Comparison of ENCODE assay signal across 17 cellular contexts in genomic region chr13:36325912-36326311, GRCh38. TPM values are rescaled to one million over a fixed set of nuclear protein-coding genes. Genes with fewer than 3 reads are reported as not detected.
DNase-seq lines count a peak whose midpoint lies in the region; ATAC-seq and TF ChIP-seq lines count a peak whose summit lies in the region.
"Had no signal": no experiment of that assay in that cellular context is flagged by ENCODE, and none has a peak within 500 bp of the region (broad histone marks: within the 10 kb centered on the region; RNA-seq: fewer than 3 reads in every experiment).

No MANE protein-coding gene starts in this region.

- H2AK5ac ChIP-seq in H9 (ENCODE audit: insufficient read length, low read length) (no peak overlapping the region), mesendoderm (ENCODE audit: low read length) (no peak overlapping the region)

- H3K23me2 ChIP-seq in H9 (ENCODE audit: insufficient read length, low read depth, low read length, poor library complexity, severe bottlenecking): no peaks in the 10 kb centered on the region

- H3K4me1 ChIP-seq in GM23338 (ENCODE audit: insufficient read depth): peaks cover 51% of the 10 kb centered on the region
- peaks cover 17% of the 10 kb centered on the region for H3K4me1 ChIP-seq in H9 (ENCODE audit: insufficient read depth, low read length)
- no peaks in the 10 kb centered on the region for H3K4me1 ChIP-seq in Karpas-422 (ENCODE audit: low read length)
- peaks cover 17% of the 10 kb centered on the region for H3K4me1 ChIP-seq in mesendoderm (ENCODE audit: control insufficient read depth, low read depth, low read length)
- H3K4me1 ChIP-seq: BE2C had no signal

- no peak overlapping the region for H2BK20ac ChIP-seq in H9 (ENCODE audit: low read depth, low read length, poor library complexity, severe bottlenecking)

- H2BK120ac ChIP-seq in H9 (ENCODE audit: low read depth, low read length, poor library complexity, severe bottlenecking): no peak overlapping the region
- H2BK120ac ChIP-seq in mesendoderm (ENCODE audit: low read depth, low read length): peak overlapping the region; percentile 61

- H3K9me3 Mint-ChIP-seq in GM23338: no peaks in the 10 kb centered on the region
- H3K9me3 Mint-ChIP-seq in H9: no peaks in the 10 kb centered on the region; a peak in 1 of 5 replicates
- no peaks in the 10 kb centered on the region for H3K9me3 Mint-ChIP-seq in activated CD8-positive, alpha-beta memory T cell treated with anti-CD3 and anti-CD28 coated beads, Interleukin-2, amount 10 ng/mL, durations not matched to agents 7 days and 5 days (ENCODE audit: low read depth)
- H3K9me3 Mint-ChIP-seq: CD4-positive, CD25-positive, alpha-beta regulatory T cell; IgD-negative memory B cell had no signal

- CTCF ChIA-PET in activated CD8-positive, alpha-beta memory T cell treated with anti-CD3 and anti-CD28 coated beads, Interleukin-2, amount 10 ng/mL, durations not matched to agents 7 days and 5 days (lab: Charles Lee): no interaction called here
- CTCF ChIA-PET in RWPE1 (lab: Yijun Ruan, JAX): no interaction called here

- POLR2A ChIA-PET in RWPE1 (lab: Yijun Ruan, JAX; ENCODE audit: low non-redundant PET): no interaction called here

- H4K8ac ChIP-seq in H9 (replicated peaks; ENCODE audit: insufficient read length, low read depth, low read length) (no peak overlapping the region), mesendoderm (ENCODE audit: low read depth, low read length) (no peak overlapping the region)

- H3K36me3 Mint-ChIP-seq in GM23338 (ENCODE audit: low read depth) (peaks cover 54% of the 10 kb centered on the region), H9 (ENCODE audit: insufficient read depth in 1 of 3, low read depth in 3 of 3) (peaks cover 14 to 67% (median 17%) of the 10 kb centered on the region in 3 experiments)
- peaks cover 3% of the 10 kb centered on the region for H3K36me3 Mint-ChIP-seq in activated CD8-positive, alpha-beta memory T cell treated with anti-CD3 and anti-CD28 coated beads, Interleukin-2, amount 10 ng/mL, durations not matched to agents 7 days and 5 days

- no peaks in the 10 kb centered on the region for H3K27me3 ChIP-seq in GM23338 (ENCODE audit: insufficient read depth)
- H3K27me3 ChIP-seq in H9 (ENCODE audit: insufficient read depth, low read length): no peaks in the 10 kb centered on the region
- no peaks in the 10 kb centered on the region for H3K27me3 ChIP-seq in Karpas-422 (ENCODE audit: low read length)
- H3K27me3 ChIP-seq in mesendoderm (ENCODE audit: insufficient read depth, low read length, poor library complexity): no peaks in the 10 kb centered on the region
- H3K27me3 ChIP-seq: BE2C had no signal

- H4K5ac ChIP-seq in H9 (ENCODE audit: insufficient read length, low read depth, low read length) (no peak overlapping the region), mesendoderm (ENCODE audit: low read length) (no peak overlapping the region)

- H3K23ac ChIP-seq in H9 (ENCODE audit: insufficient read length, low read depth, low read length): no peak overlapping the region
- no peak overlapping the region for H3K23ac ChIP-seq in mesendoderm (ENCODE audit: low read length)

- H4K20me1 ChIP-seq in GM23338 (replicated peaks; ENCODE audit: insufficient read depth) (no peaks in the 10 kb centered on the region), H9 (ENCODE audit: control insufficient read depth, insufficient read depth, insufficient read length) (no peaks in the 10 kb centered on the region), Karpas-422 (ENCODE audit: insufficient read depth, low read depth, low read length) (no peaks in the 10 kb centered on the region)

- DNase-seq in GM23338 (ENCODE audit: low spot score) (no peak), H9 (peak; percentile 41), Karpas-422 (peak; percentile 23), mesendoderm (peak; percentile 67), hippocampal formation (lab: John Stamatoyannopoulos, UW) (no peak), RWPE1 (ENCODE audit: low spot score) (no peak)
- no peak for DNase-seq in activated CD8-positive, alpha-beta memory T cell treated with anti-CD3 and anti-CD28 coated beads, Interleukin-2, amount 10 ng/mL, durations not matched to agents 7 days and 5 days
- DNase-seq in activated CD4-positive, alpha-beta T cell treated with anti-CD3 and anti-CD28 coated beads, Interleukin-2, amount 50 U/mL, for 48 hours: no peak
- DNase-seq: ACHN; BE2C; C1 segment of cervical spinal cord; CD4-positive, CD25-positive, alpha-beta regulatory T cell; CD8-positive, alpha-beta memory T cell; COR-L47; GM23248; KBM-7 had no signal

- H3K9me3 ChIP-seq in H9 (ENCODE audit: control insufficient read depth, low read depth, low read length): no peaks in the 10 kb centered on the region
- no peaks in the 10 kb centered on the region for H3K9me3 ChIP-seq in Karpas-422 (ENCODE audit: low read length)
- H3K9me3 ChIP-seq: BE2C had no signal

- H3K9ac ChIP-seq in H9 (ENCODE audit: extremely low read depth, insufficient read length, low read length) (no peak overlapping the region), Karpas-422 (ENCODE audit: low read length) (no peak overlapping the region), mesendoderm (ENCODE audit: low read length) (no peak overlapping the region)
- H3K9ac ChIP-seq: GM23248 had no signal

- no peak overlapping the region for H4K91ac ChIP-seq in H9 (ENCODE audit: insufficient read length, low read depth, low read length)

- peak overlapping the region; percentile 100 for H3K27ac ChIP-seq in GM23338 (ENCODE audit: low read depth)
- H3K27ac ChIP-seq in H9 (ENCODE audit: insufficient read length, low read depth, low read length): peak overlapping the region; percentile 55
- no peak overlapping the region for H3K27ac ChIP-seq in Karpas-422 (ENCODE audit: low read length)
- H3K27ac ChIP-seq in mesendoderm (ENCODE audit: low read depth, low read length): peak overlapping the region; percentile 81
- no peak overlapping the region for H3K27ac ChIP-seq in RWPE1
- H3K27ac ChIP-seq: GM23248 had no signal

- no peak overlapping the region for H3K27ac Mint-ChIP-seq in GM23338
- peak overlapping the region in 2 of 3 experiments; percentile 11 to 27; a peak in 2 of 7 replicates for H3K27ac Mint-ChIP-seq in H9
- H3K27ac Mint-ChIP-seq in activated CD8-positive, alpha-beta memory T cell treated with anti-CD3 and anti-CD28 coated beads, Interleukin-2, amount 10 ng/mL, durations not matched to agents 7 days and 5 days: no peak overlapping the region
- H3K27ac Mint-ChIP-seq: CD4-positive, CD25-positive, alpha-beta regulatory T cell; CD8-positive, alpha-beta memory T cell; IgD-negative memory B cell had no signal

- H2AFZ ChIP-seq in GM23338 (no peak overlapping the region), H9 (ENCODE audit: low read length) (no peak overlapping the region), Karpas-422 (ENCODE audit: low read length) (no peak overlapping the region)
- H2AFZ ChIP-seq: GM23248 had no signal

- H3K14ac ChIP-seq in H9 (ENCODE audit: insufficient read depth, low read length): no peak overlapping the region

- no CpG with 5 or more reads among the region's 1 CpG for WGBS in H9 (ENCODE audit: extremely low coverage, insufficient read length, low lambda C conversion rate)
- WGBS in mesendoderm (ENCODE audit: extremely low coverage, insufficient coverage, low lambda C conversion rate): no CpG with 5 or more reads among the region's 1 CpG

- no peak overlapping the region for H2BK12ac ChIP-seq in H9 (ENCODE audit: insufficient read length, low read depth, low read length)

- H3K9me2 ChIP-seq in GM23338 (ENCODE audit: insufficient read depth): no peaks in the 10 kb centered on the region
- H3K9me2 ChIP-seq in Karpas-422 (replicated peaks; ENCODE audit: insufficient read depth, low read length): no peaks in the 10 kb centered on the region

- H3K18ac ChIP-seq in H9 (ENCODE audit: insufficient read length, low read depth, low read length) (no peak overlapping the region), mesendoderm (ENCODE audit: low read length) (no peak overlapping the region)

- H3K79me2 ChIP-seq in GM23338 (replicated peaks; ENCODE audit: insufficient read depth) (peaks cover 17% of the 10 kb centered on the region), H9 (ENCODE audit: insufficient read depth, low read length) (no peaks in the 10 kb centered on the region), Karpas-422 (ENCODE audit: low read length) (no peaks in the 10 kb centered on the region), mesendoderm (ENCODE audit: control insufficient read depth, insufficient read depth, low read length) (no peaks in the 10 kb centered on the region)

- peak; percentile 42 for ATAC-seq in GM23338
- ATAC-seq in activated CD8-positive, alpha-beta memory T cell treated with anti-CD3 and anti-CD28 coated beads, Interleukin-2, amount 10 ng/mL, durations not matched to agents 7 days and 5 days: no peak

- H3F3A ChIP-seq in GM23338 (replicated peaks; ENCODE audit: low read depth): 0 out of 2 replicates have a peak, but pooled peaks cover 4% of the 10 kb centered on the region

- H3K4me3 ChIP-seq in GM23338 (no peak overlapping the region), Karpas-422 (ENCODE audit: low read length) (no peak overlapping the region), mesendoderm (ENCODE audit: low read length) (no peak overlapping the region)
- H3K4me3 ChIP-seq: GM23248 had no signal

- H3K79me1 ChIP-seq in H9 (ENCODE audit: insufficient read depth, low read depth, low read length, poor library complexity, severe bottlenecking) (no peaks in the 10 kb centered on the region), mesendoderm (ENCODE audit: low read length) (no peaks in the 10 kb centered on the region)

- H3K4me2 ChIP-seq in GM23338 (peak overlapping the region; percentile 53), H9 (ENCODE audit: insufficient read depth, insufficient read length, low read length) (no peak overlapping the region), Karpas-422 (ENCODE audit: low read depth, low read length, poor library complexity, severe bottlenecking) (no peak overlapping the region), mesendoderm (ENCODE audit: low read length) (no peak overlapping the region)

- TF ChIP-seq CTCF in GM23338 (conservative IDR thresholded peaks at IDR 0.05; ENCODE audit: low read depth in 2 of 2) (no peak), H9 (conservative IDR thresholded peaks at IDR 0.05) (no peak), RWPE1 (conservative IDR thresholded peaks at IDR 0.05; ENCODE audit: low read depth) (no peak)

- H3K27me3 Mint-ChIP-seq in GM23338 (ENCODE audit: insufficient read depth, low read depth, poor library complexity): peaks cover under 1% of the 10 kb centered on the region
- H3K27me3 Mint-ChIP-seq in H9 (ENCODE audit: low read depth): no peaks in the 10 kb centered on the region
- no peaks in the 10 kb centered on the region for H3K27me3 Mint-ChIP-seq in activated CD8-positive, alpha-beta memory T cell treated with anti-CD3 and anti-CD28 coated beads, Interleukin-2, amount 10 ng/mL, durations not matched to agents 7 days and 5 days
- H3K27me3 Mint-ChIP-seq: CD4-positive, CD25-positive, alpha-beta regulatory T cell; CD8-positive, alpha-beta memory T cell; IgD-negative memory B cell had no signal

- H3K56ac ChIP-seq in H9 (ENCODE audit: insufficient read length, low read depth, low read length) (no peak overlapping the region), mesendoderm (ENCODE audit: low read length) (no peak overlapping the region)

- H3T11ph ChIP-seq in H9 (ENCODE audit: low read length): no peak overlapping the region

- H2BK5ac ChIP-seq in H9 (ENCODE audit: insufficient read length, low read length) (no peak overlapping the region), mesendoderm (ENCODE audit: low read length) (no peak overlapping the region)

- H2BK15ac ChIP-seq in H9 (ENCODE audit: low read depth, low read length) (no peak overlapping the region), mesendoderm (replicated peaks; ENCODE audit: low read depth) (peak overlapping the region; percentile 85)

- H3K4ac ChIP-seq in H9 (ENCODE audit: low read depth, low read length): no peak overlapping the region
- no peak overlapping the region for H3K4ac ChIP-seq in mesendoderm (ENCODE audit: low read depth, low read length)

- H3K36me3 ChIP-seq in GM23338 (ENCODE audit: insufficient read depth) (peaks cover 13% of the 10 kb centered on the region; the same call in 1 of the 2 replicates), Karpas-422 (ENCODE audit: insufficient read depth, low read length) (no peaks in the 10 kb centered on the region), mesendoderm (ENCODE audit: control insufficient read depth, insufficient read depth, low read length) (no peaks in the 10 kb centered on the region)

- H3K4me1 Mint-ChIP-seq in GM23338 (peaks cover 30% of the 10 kb centered on the region), H9 (peaks cover 28 to 49% of the 10 kb centered on the region in 2 experiments)
- H3K4me1 Mint-ChIP-seq in activated CD8-positive, alpha-beta memory T cell treated with anti-CD3 and anti-CD28 coated beads, Interleukin-2, amount 10 ng/mL, durations not matched to agents 7 days and 5 days: peaks cover 2% of the 10 kb centered on the region
- H3K4me1 Mint-ChIP-seq: CD4-positive, CD25-positive, alpha-beta regulatory T cell; CD8-positive, alpha-beta memory T cell; IgD-negative memory B cell had no signal

- H3K4me3 Mint-ChIP-seq in GM23338: no peak overlapping the region
- H3K4me3 Mint-ChIP-seq in H9: no peak overlapping the region
- no peak overlapping the region for H3K4me3 Mint-ChIP-seq in activated CD8-positive, alpha-beta memory T cell treated with anti-CD3 and anti-CD28 coated beads, Interleukin-2, amount 10 ng/mL, durations not matched to agents 7 days and 5 days
- H3K4me3 Mint-ChIP-seq: CD4-positive, CD25-positive, alpha-beta regulatory T cell; CD8-positive, alpha-beta memory T cell; IgD-negative memory B cell had no signal

RNA-seq across cellular contexts. Expression of gene SPART, which starts 20.3 kb away (rescaled TPM):
- 109 and 116 TPM in 2 replicates for total RNA-seq in GM23338 (2014; rRNA removed; shearing (Covaris generic))
- polyA plus RNA-seq in GM23338 (2016; fragmentation: Nextera tagmentation; extraction: Ambion mirVana): 109 and 115 TPM in 2 replicates
- total RNA-seq in H9 (2021): 60.6 and 60.9 TPM in 2 replicates
- total RNA-seq in Karpas-422 (2014; rRNA removed; shearing (Covaris generic); ENCODE audit: low replicate concordance): not detected in 2 replicates
- 86.7 TPM for polyA plus RNA-seq in mesendoderm (2013, experiment 1 of 2)
- polyA plus RNA-seq in mesendoderm (2013, experiment 2 of 2): 90.8 TPM
- total RNA-seq in activated CD8-positive, alpha-beta memory T cell treated with anti-CD3 and anti-CD28 coated beads, Interleukin-2, amount 10 ng/mL, durations not matched to agents 7 days and 5 days: 10 to 100 TPM in 1 of 2 experiments, 1 to 10 TPM in 1; 8.4 to 16.3 TPM

RNA-seq across cellular contexts. Expression of gene CCDC169, which starts 28.3 kb away (rescaled TPM):
- 48.5 and 57.1 TPM in 2 replicates for total RNA-seq in GM23338 (2014; rRNA removed; shearing (Covaris generic))
- 44.5 and 61.2 TPM in 2 replicates for polyA plus RNA-seq in GM23338 (2016; fragmentation: Nextera tagmentation; extraction: Ambion mirVana)
- 19.1 and 20.5 TPM in 2 replicates for total RNA-seq in H9 (2021)
- total RNA-seq in Karpas-422 (2014; rRNA removed; shearing (Covaris generic); ENCODE audit: low replicate concordance): not detected in 2 replicates
- polyA plus RNA-seq in mesendoderm (2013, experiment 1 of 2): 15.9 TPM
- polyA plus RNA-seq in mesendoderm (2013, experiment 2 of 2): 17.6 TPM
- under 1 TPM in 1 of 2 experiments, not detected in 1; 0.45 TPM for total RNA-seq in activated CD8-positive, alpha-beta memory T cell treated with anti-CD3 and anti-CD28 coated beads, Interleukin-2, amount 10 ng/mL, durations not matched to agents 7 days and 5 days
- total RNA-seq: CD4-positive, CD25-positive, alpha-beta regulatory T cell; CD8-positive, alpha-beta memory T cell had no signal
- polyA plus RNA-seq: CD4-positive, CD25-positive, alpha-beta regulatory T cell; CD8-positive, alpha-beta memory T cell; IgD-negative memory B cell had no signal

Comparison
In these comparisons a context has a peak if more than half of its experiments do, and no peak if none do; other contexts are left out.
1. DNase-seq: peak in H9 (single experiment), Karpas-422 (single experiment) and mesendoderm (single experiment); none in GM23338 (single experiment), activated CD8-positive, alpha-beta memory T cell treated with anti-CD3 and anti-CD28 coated beads, Interleukin-2, amount 10 ng/mL, durations not matched to agents 7 days and 5 days (single experiment), hippocampal formation (0 of 2), activated CD4-positive, alpha-beta T cell treated with anti-CD3 and anti-CD28 coated beads, Interleukin-2, amount 50 U/mL, for 48 hours (0 of 2) and RWPE1 (single experiment).
2. H3K27ac ChIP-seq: peak in GM23338 (single experiment), H9 (single experiment) and mesendoderm (single experiment); none in Karpas-422 (single experiment) and RWPE1 (single experiment).
3. H3K27ac Mint-ChIP-seq: peak in H9 (2 of 3); none in GM23338 (single experiment) and activated CD8-positive, alpha-beta memory T cell treated with anti-CD3 and anti-CD28 coated beads, Interleukin-2, amount 10 ng/mL, durations not matched to agents 7 days and 5 days (single experiment).
4. RNA of gene CCDC169, which starts 28.3 kb away (total RNA-seq): 48.5 to 57.1 TPM in GM23338 and 19.1 to 20.5 TPM in H9; 0.45 TPM in activated CD8-positive, alpha-beta memory T cell treated with anti-CD3 and anti-CD28 coated beads, Interleukin-2, amount 10 ng/mL, durations not matched to agents 7 days and 5 days and not detected in Karpas-422; every median in the first group is over 10 times any median in the second.